In genomic region chr2:64645014-64645418, GRCh38 we compare ENCODE assay signal across 8 cellular contexts. TPM values are rescaled to one million over a fixed set of nuclear protein-coding genes. Genes with fewer than 3 reads are reported as not detected.
DNase-seq lines count a peak whose midpoint lies in the region; TF ChIP-seq lines count a peak whose summit lies in the region.

No MANE protein-coding gene starts in this region.

- H3K4me2 ChIP-seq in skeletal muscle satellite cell (ENCODE audit: low read length), result peak overlapping the region; percentile 86

- H3K36me3 ChIP-seq in HUES48 (ENCODE audit: control insufficient read depth, insufficient read depth, low read length) (no peaks in the 10 kb centered on the region), NT2/D1 (ENCODE audit: insufficient read depth, insufficient read length, low read length) (peaks cover 4% of the 10 kb centered on the region), skeletal muscle satellite cell (ENCODE audit: insufficient read depth, low read length) (peaks cover 2% of the 10 kb centered on the region)

- no peaks in the 10 kb centered on the region for H3K9me3 ChIP-seq in HUES48 (ENCODE audit: control insufficient read depth, insufficient read depth, low read length)
- H3K9me3 ChIP-seq in NT2/D1 (ENCODE audit: insufficient read depth, low read length), result no peaks in the 10 kb centered on the region
- no peaks in the 10 kb centered on the region for H3K9me3 ChIP-seq in iPS-18c (ENCODE audit: control insufficient read depth, insufficient read depth, low read length)
- H3K9me3 ChIP-seq in skeletal muscle satellite cell (replicated peaks; ENCODE audit: low read length), result no peaks in the 10 kb centered on the region

- peaks cover 55% of the 10 kb centered on the region for H3K4me1 ChIP-seq in HUES48 (ENCODE audit: control insufficient read depth, insufficient read depth, low read length)
- peaks cover 9% of the 10 kb centered on the region for H3K4me1 ChIP-seq in NT2/D1 (ENCODE audit: insufficient read depth, insufficient read length)
- H3K4me1 ChIP-seq in skeletal muscle satellite cell (ENCODE audit: control insufficient read depth, insufficient read depth, low read length), result peaks cover 61% of the 10 kb centered on the region

- no peak for TF ChIP-seq CTCF in astrocyte of the cerebellum (IDR thresholded peaks at IDR 0.05; ENCODE audit: low read depth, low read length, missing control alignments)

- peak overlapping the region; percentile 94 for H3K27ac ChIP-seq in HUES48 (ENCODE audit: low read depth, low read length)

- H3K9ac ChIP-seq in HUES48 (ENCODE audit: low read depth, low read length), result peak overlapping the region; percentile 78
- H3K9ac ChIP-seq in NT2/D1 (ENCODE audit: insufficient read length, low read depth), result peak overlapping the region; percentile 88
- H3K9ac ChIP-seq in skeletal muscle satellite cell (ENCODE audit: low read depth, low read length), result peak overlapping the region; percentile 76

- DNase-seq in DMS53 (lab: John Stamatoyannopoulos, UW) (peak; percentile 88), NT2/D1 (ENCODE audit: low read depth, low spot score) (peak; percentile 83), astrocyte of the cerebellum (ENCODE audit: low read depth) (peak; percentile 40), T1000 (lab: John Stamatoyannopoulos, UW) (no peak), epidermal melanocyte (ENCODE audit: insufficient read length, low spot score) (no peak)

- H3K4me3 ChIP-seq in HUES48 (ENCODE audit: low read depth, low read length) (peak overlapping the region; percentile 64), NT2/D1 (ENCODE audit: insufficient read length, low read depth) (peak overlapping the region; percentile 51), astrocyte of the cerebellum (ENCODE audit: low read depth, low read length) (peak overlapping the region; percentile 42), iPS-18c (ENCODE audit: insufficient read depth, low read depth, low read length) (peak overlapping the region; percentile 42; the same call in 1 of the 2 replicates), skeletal muscle satellite cell (ENCODE audit: low read length) (peak overlapping the region; percentile 66)

- H3K27me3 ChIP-seq in HUES48 (ENCODE audit: control insufficient read depth, insufficient read depth, low read length) (peaks cover 18% of the 10 kb centered on the region), NT2/D1 (ENCODE audit: insufficient read depth, insufficient read length) (no peaks in the 10 kb centered on the region), skeletal muscle satellite cell (ENCODE audit: control insufficient read depth, insufficient read depth, low read length) (no peaks in the 10 kb centered on the region)

- in situ Hi-C loops in astrocyte of the cerebellum (cut with HindIII; ENCODE audit: low sequenced_read_pairs), result loop anchor here (5.0 kb wide), 1 partner anchor 217 kb away; no protein-coding TSS in a partner anchor

RNA-seq across cellular contexts. Expression of gene SERTAD2, which starts 8.7 kb away (rescaled TPM):
- 10.6 and 15.5 TPM in 2 replicates for total RNA-seq in skeletal muscle satellite cell (2012; rRNA removed)

Comparison
In these comparisons a context has a peak if more than half of its experiments do, and no peak if none do; other contexts are left out.
1. DNase-seq: peak in DMS53 (single experiment), NT2/D1 (single experiment) and astrocyte of the cerebellum (single experiment); none in T1000 (single experiment) and epidermal melanocyte (single experiment).
2. Peak in every context shown above with its lines, with median percentiles within 50 percentile points of each other: H3K4me3 ChIP-seq and H3K9ac ChIP-seq.